ENCODE assay signal across 8 cellular contexts in genomic region chr1:8671313-8671917, GRCh38.
DNase-seq lines count a peak whose midpoint lies in the region; ATAC-seq and TF ChIP-seq lines count a peak whose summit lies in the region.

No MANE protein-coding gene starts in this region.

- H3K4me3 Mint-ChIP-seq in glutamatergic neuron (ENCODE audit: unreplicated experiment) (no peak overlapping the region), progenitor cell of endocrine pancreas (ENCODE audit: low read depth) (no peak overlapping the region)

- H3K27ac Mint-ChIP-seq in glutamatergic neuron (ENCODE audit: unreplicated experiment) (no peak overlapping the region), progenitor cell of endocrine pancreas (peak overlapping the region; percentile 54)

- H3K27me3 Mint-ChIP-seq in glutamatergic neuron (ENCODE audit: unreplicated experiment) = no peaks in the 10 kb centered on the region
- H3K27me3 Mint-ChIP-seq in progenitor cell of endocrine pancreas = no peaks in the 10 kb centered on the region

- H3K4me3 ChIP-seq in NB4 (ENCODE audit: low read depth, low read length) (no peak overlapping the region), WERI-Rb-1 (ENCODE audit: low read depth, low read length) (no peak overlapping the region)

- TF ChIP-seq CTCF in NB4 (IDR thresholded peaks at IDR 0.05; ENCODE audit: low read depth, low read length) (peak; percentile 76), WERI-Rb-1 (IDR thresholded peaks at IDR 0.05; ENCODE audit: low read depth, low read length) (peak; percentile 71), glutamatergic neuron (IDR thresholded peaks at IDR 0.05; ENCODE audit: partially characterized antibody, unreplicated experiment) (peak; percentile 67), progenitor cell of endocrine pancreas (IDR thresholded peaks at IDR 0.05; ENCODE audit: unreplicated experiment) (peak; percentile 77)

- H3K36me3 Mint-ChIP-seq in glutamatergic neuron (ENCODE audit: unreplicated experiment) = no peaks in the 10 kb centered on the region
- H3K36me3 Mint-ChIP-seq in progenitor cell of endocrine pancreas (ENCODE audit: insufficient read depth) = peaks cover 2% of the 10 kb centered on the region

- H3K36me3 ChIP-seq in WERI-Rb-1 = no peaks in the 10 kb centered on the region; the same call in none of the 2 replicates

- H3K27ac ChIP-seq in WERI-Rb-1 = peak overlapping the region; percentile 20; the same call in 1 of the 2 replicates

- no peak for ATAC-seq in GM18498 (IDR thresholded peaks at IDR 0.05; ENCODE audit: unreplicated experiment)

- H3K4me1 Mint-ChIP-seq in glutamatergic neuron (ENCODE audit: low read depth, unreplicated experiment) = peaks cover 71% of the 10 kb centered on the region
- H3K4me1 Mint-ChIP-seq in progenitor cell of endocrine pancreas (ENCODE audit: low read depth) = peaks cover 72% of the 10 kb centered on the region

- no peak for TF ChIP-seq POLR2A in NB4 (IDR thresholded peaks at IDR 0.05; ENCODE audit: extremely low read depth, insufficient read length)

- DNase-seq in NK-92 treated with Interleukin-12 subunit alpha and Interleukin-12 subunit beta, amount 100 ng/mL, for 24 hours (lab: John Stamatoyannopoulos, UW) = peak; percentile 3
- DNase-seq in NK-92 (lab: John Stamatoyannopoulos, UW; ENCODE audit: unreplicated experiment) (no peak), NB4 (ENCODE audit: low read depth) (peak; percentile 69), WERI-Rb-1 (peak; percentile 30), glutamatergic neuron (no peak), progenitor cell of endocrine pancreas (ENCODE audit: low spot score, unreplicated experiment) (no peak), NCI-H774 (lab: John Stamatoyannopoulos, UW) (no peak)

- H3K9me3 ChIP-seq in WERI-Rb-1 (ENCODE audit: severe bottlenecking) = no peaks in the 10 kb centered on the region

- no peaks in the 10 kb centered on the region for H3K27me3 ChIP-seq in WERI-Rb-1 (ENCODE audit: insufficient read depth, low read depth, severe bottlenecking)

- H3K9me3 Mint-ChIP-seq in glutamatergic neuron (ENCODE audit: unreplicated experiment) (peaks cover 9% of the 10 kb centered on the region), progenitor cell of endocrine pancreas (ENCODE audit: low read depth) (no peaks in the 10 kb centered on the region)

Comparison
In these comparisons a context has a peak if more than half of its experiments do, and no peak if none do; other contexts are left out.
1. DNase-seq: peak in NK-92 treated with Interleukin-12 subunit alpha and Interleukin-12 subunit beta, amount 100 ng/mL, for 24 hours (single experiment), NB4 (single experiment) and WERI-Rb-1 (single experiment); none in NK-92 (single experiment), glutamatergic neuron (single experiment), progenitor cell of endocrine pancreas (single experiment) and NCI-H774 (single experiment).
2. Peak in every context shown above with its lines, with median percentiles within 50 percentile points of each other: CTCF ChIP-seq.